8 cellular contexts compared by ENCODE assay signal in genomic region chr3:136862953-136863352, GRCh38. TPM values are rescaled to one million over a fixed set of nuclear protein-coding genes. Genes with fewer than 3 reads are reported as not detected.
DNase-seq lines count a peak whose midpoint lies in the region; ATAC-seq and TF ChIP-seq lines count a peak whose summit lies in the region.

No MANE protein-coding gene starts in this region.

- peak overlapping the region; percentile 53 for H3K9ac ChIP-seq in HUES48 (ENCODE audit: low read depth, low read length)

- H3K4me3 ChIP-seq in HUES48 (ENCODE audit: low read depth, low read length) (peak overlapping the region; percentile 72), cardiac fibroblast (replicated peaks in 1 of 2; ENCODE audit: low read depth in 2 of 2, low read length in 2 of 2) (peak overlapping the region; percentile 70 to 81)

- peaks cover 20 to 56% (median 43%) of the 10 kb centered on the region in 3 donors for H3K4me1 Mint-ChIP-seq in naive B cell

- DNase-seq in AML-193 (lab: John Stamatoyannopoulos, UW) = peak; percentile 35 to 50
- DNase-seq in cardiac fibroblast (ENCODE audit: low read depth in 2 of 2) = no peak
- DNase-seq in naive B cell = no peak
- DNase-seq in RPMI8226 = no peak
- DNase-seq in ureter (ENCODE audit: low spot score) = no peak

- ATAC-seq in naive B cell (ENCODE audit: low read depth in 2 of 2) = no peak
- ATAC-seq in GM19328 (IDR thresholded peaks at IDR 0.05; ENCODE audit: unreplicated experiment) = no peak
- no peak for ATAC-seq in HG02571 (IDR thresholded peaks at IDR 0.05; ENCODE audit: unreplicated experiment)

- H3K4me3 Mint-ChIP-seq in naive B cell = peak overlapping the region; percentile 95 to 99 (median 97)

- no peaks in the 10 kb centered on the region for H3K27me3 Mint-ChIP-seq in naive B cell

- no peaks in the 10 kb centered on the region for H3K9me3 ChIP-seq in HUES48 (ENCODE audit: control insufficient read depth, insufficient read depth, low read length)

- H3K27me3 ChIP-seq in HUES48 (ENCODE audit: control insufficient read depth, insufficient read depth, low read length) = no peaks in the 10 kb centered on the region

- peak overlapping the region; percentile 71 to 98 (median 91) for H3K27ac Mint-ChIP-seq in naive B cell

- peaks cover 19% of the 10 kb centered on the region for H3K4me1 ChIP-seq in HUES48 (ENCODE audit: control insufficient read depth, insufficient read depth, low read length)

- peak overlapping the region; percentile 92 for H3K27ac ChIP-seq in HUES48 (ENCODE audit: low read depth, low read length)

- H3K9me3 Mint-ChIP-seq in naive B cell = no peaks in the 10 kb centered on the region

- peaks cover 0 to 9% of the 10 kb centered on the region in 2 donors for H3K36me3 Mint-ChIP-seq in naive B cell

- no peak for TF ChIP-seq CTCF in cardiac fibroblast (IDR thresholded peaks at IDR 0.05; ENCODE audit: low read depth, low read length)

- H3K36me3 ChIP-seq in HUES48 (ENCODE audit: control insufficient read depth, insufficient read depth, low read length) = 0 out of 2 replicates have a peak, but pooled peaks cover 1% of the 10 kb centered on the region

RNA-seq across cellular contexts. Expression of gene NCK1, which starts 0.9 kb away (rescaled TPM):
- polyA plus RNA-seq in naive B cell (ENCODE audit: low read depth in 6 of 6) = 10 to 100 TPM; 40.2 to 48.7 (median 42.6) TPM
- 42.0 TPM for total RNA-seq in ureter

RNA-seq across cellular contexts. Expression of gene SLC35G2, which starts 44.0 kb away (rescaled TPM):
- polyA plus RNA-seq in naive B cell (ENCODE audit: low read depth in 6 of 6) = not detected
- total RNA-seq in ureter = 4.0 TPM

Comparison
In these comparisons a context has a peak if more than half of its experiments do, and no peak if none do; other contexts are left out.
1. DNase-seq: peak in AML-193 (2 of 2); none in cardiac fibroblast (0 of 2), naive B cell (single experiment), RPMI8226 (single experiment) and ureter (single experiment).